Comparison of ENCODE assay signal across 10 cellular contexts in the genomic region with DNA sequence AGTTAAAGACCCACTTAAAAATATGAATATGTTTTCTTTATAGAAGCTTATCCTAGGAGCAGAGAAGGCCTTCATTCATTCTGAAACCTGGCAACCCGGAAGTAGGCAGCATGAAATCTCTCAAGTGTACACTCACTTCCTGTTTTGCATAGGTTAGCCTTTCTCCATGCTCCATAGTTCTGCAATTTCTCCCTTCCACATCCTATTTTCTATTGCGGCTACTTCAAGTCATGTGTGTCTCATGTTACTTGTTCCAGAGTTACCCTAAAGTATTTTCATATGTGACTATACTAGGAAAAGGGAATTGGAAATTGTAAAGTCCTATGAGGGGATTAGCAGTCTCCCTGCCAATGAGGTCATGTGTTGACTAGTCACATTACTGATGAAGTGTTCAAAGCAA.
DNase-seq lines count a peak whose midpoint lies in the region; ATAC-seq and TF ChIP-seq lines count a peak whose summit lies in the region.
"Had no signal": no experiment of that assay in that cellular context is flagged by ENCODE, and none has a peak within 500 bp of the region (broad histone marks: within the 10 kb centered on the region; RNA-seq: fewer than 3 reads in every experiment).

No MANE protein-coding gene starts in this region.

- no peak overlapping the region for H3K4me3 ChIP-seq in brain microvascular endothelial cell (ENCODE audit: low read depth, low read length)

- H3K36me3 ChIP-seq in brain microvascular endothelial cell (replicated peaks), result no peaks in the 10 kb centered on the region

- in situ Hi-C loops in brain microvascular endothelial cell (cut with HindIII; ENCODE audit: low pct_ligation_motif_present, low sequenced_read_pairs), result no loop called here

- H3K27ac ChIP-seq in brain microvascular endothelial cell, result peak overlapping the region; percentile 5

- DNase-seq in brain microvascular endothelial cell (no peak), sciatic nerve (ENCODE audit: low spot score) (no peak), islet precursor cell (no peak)
- no peak for DNase-seq in activated T-cell treated with anti-CD3 and anti-CD28 coated beads, Interleukin-2, amount 50 U/mL, for 1 hour
- DNase-seq: activated CD4-positive, CD25-positive, alpha-beta regulatory T cell; DMS79; naive thymus-derived CD4-positive, alpha-beta T cell had no signal

- no peaks in the 10 kb centered on the region for H3K27me3 ChIP-seq in brain microvascular endothelial cell (replicated peaks)

- peak; percentile 73 for ATAC-seq in GM18907 (IDR thresholded peaks at IDR 0.05; ENCODE audit: unreplicated experiment)
- peak; percentile 82 for ATAC-seq in HG03342 (IDR thresholded peaks at IDR 0.05; ENCODE audit: unreplicated experiment)
- ATAC-seq in sciatic nerve, result peak; percentile 84
- ATAC-seq in GM21717 (IDR thresholded peaks at IDR 0.05; ENCODE audit: unreplicated experiment), result no peak
- ATAC-seq: naive thymus-derived CD4-positive, alpha-beta T cell had no signal

- intact Hi-C loops in sciatic nerve (cut with DNase I), result no loop called here

- TF ChIP-seq CTCF in brain microvascular endothelial cell (IDR thresholded peaks at IDR 0.05; ENCODE audit: low read depth, low read length, missing control alignments), result no peak
